In the genomic region with DNA sequence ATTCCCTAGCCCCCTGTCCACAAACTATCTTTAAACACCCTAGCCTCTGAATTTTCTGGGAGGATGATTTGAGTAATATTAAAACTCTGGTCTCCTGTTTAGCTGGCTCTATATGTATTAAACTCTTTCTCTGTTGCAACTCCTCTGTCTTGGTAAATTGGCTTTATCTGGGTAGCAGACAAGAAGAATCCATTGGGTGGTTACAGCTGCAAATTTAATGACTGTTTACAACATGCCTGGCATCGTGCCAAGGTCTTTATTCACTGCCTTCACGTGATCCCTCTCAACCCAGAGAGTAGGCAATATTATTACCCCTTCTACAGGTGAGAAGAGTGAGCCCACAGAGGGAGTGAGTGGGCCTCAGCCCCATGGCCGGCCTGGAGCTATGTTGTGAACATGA, we compare ENCODE assay signal across 1 cellular context.
A peak's percentile ranks its signal among the peaks of the same experiment; 100 is the strongest.
TF ChIP-seq lines count a peak whose summit lies in the region.

No MANE protein-coding gene starts in this region.

TF ChIP-seq in K562, 482 proteins besides CTCF, POLR2A, EP300 and RAD21 (continued from another document):
- peak; percentile 62; the same call in 1 of the 2 replicates for TF ChIP-seq CBX5 (IDR thresholded peaks at IDR 0.05; ENCODE audit: borderline replicate concordance, low read depth)
- no peak for TF ChIP-seq CCNT2 (IDR thresholded peaks at IDR 0.05; ENCODE audit: borderline replicate concordance, extremely low read depth, insufficient read length, low read depth, low read length)
- TF ChIP-seq ZNF280B (CRISPR knock-in tag; IDR thresholded peaks at IDR 0.05), result 0 out of 2 replicates have a peak, but pooled peaks have one; percentile 39
- TF ChIP-seq, protein P1, sequence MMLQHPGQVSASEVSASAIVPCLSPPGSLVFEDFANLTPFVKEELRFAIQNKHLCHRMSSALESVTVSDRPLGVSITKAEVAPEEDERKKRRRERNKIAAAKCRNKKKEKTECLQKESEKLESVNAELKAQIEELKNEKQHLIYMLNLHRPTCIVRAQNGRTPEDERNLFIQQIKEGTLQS (IDR thresholded peaks at IDR 0.05), result no peak
- TF ChIP-seq, protein P1 (CRISPR knock-in tag; conservative IDR thresholded peaks at IDR 0.05), result no peak
- TF ChIP-seq CC2D1A (IDR thresholded peaks at IDR 0.05), result no peak
- TF ChIP-seq NFIX (CRISPR knock-in tag; IDR thresholded peaks at IDR 0.05; ENCODE audit: low read depth), result peak; percentile 77
- peak; percentile 91 for TF ChIP-seq NFIC (IDR thresholded peaks at IDR 0.05)
- TF ChIP-seq BACH1 (tag; IDR thresholded peaks at IDR 0.05), result no peak
- TF ChIP-seq, protein P2, sequence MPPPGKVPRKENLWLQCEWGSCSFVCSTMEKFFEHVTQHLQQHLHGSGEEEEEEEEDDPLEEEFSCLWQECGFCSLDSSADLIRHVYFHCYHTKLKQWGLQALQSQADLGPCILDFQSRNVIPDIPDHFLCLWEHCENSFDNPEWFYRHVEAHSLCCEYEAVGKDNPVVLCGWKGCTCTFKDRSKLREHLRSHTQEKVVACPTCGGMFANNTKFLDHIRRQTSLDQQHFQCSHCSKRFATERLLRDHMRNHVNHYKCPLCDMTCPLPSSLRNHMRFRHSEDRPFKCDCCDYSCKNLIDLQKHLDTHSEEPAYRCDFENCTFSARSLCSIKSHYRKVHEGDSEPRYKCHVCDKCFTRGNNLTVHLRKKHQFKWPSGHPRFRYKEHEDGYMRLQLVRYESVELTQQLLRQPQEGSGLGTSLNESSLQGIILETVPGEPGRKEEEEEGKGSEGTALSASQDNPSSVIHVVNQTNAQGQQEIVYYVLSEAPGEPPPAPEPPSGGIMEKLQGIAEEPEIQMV (tag; conservative IDR thresholded peaks at IDR 0.05; ENCODE audit: low read depth), result no peak
- TF ChIP-seq ZNF778 (CRISPR knock-in tag; IDR thresholded peaks at IDR 0.05), result no peak
